ENCODE assay signal across 1 cellular context in genomic region chr14:94080606-94081385, GRCh38.
TF ChIP-seq lines count a peak whose summit lies in the region.

Gene DDX24, minus strand, starts transcription at chr14:94081202. Its CDS starts 1,460 bp downstream, at chr14:94079742.
A gene with protein sequence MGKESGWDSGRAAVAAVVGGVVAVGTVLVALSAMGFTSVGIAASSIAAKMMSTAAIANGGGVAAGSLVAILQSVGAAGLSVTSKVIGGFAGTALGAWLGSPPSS (plus strand): TSS chr14:94081310. CDS start chr14:94096938, 15,628 bp downstream.

TF ChIP-seq in K562, 482 proteins besides CTCF, POLR2A, EP300 and RAD21 (continued from another document and continues in another):
- TF ChIP-seq YY1 (IDR thresholded peaks at IDR 0.05; ENCODE audit: borderline replicate concordance in 1 of 3, control insufficient read depth in 1 of 3, extremely low read depth in 1 of 3, insufficient read depth in 3 of 3, insufficient read length in 1 of 3, insufficient replicate concordance in 2 of 3, low read depth in 1 of 3, low read length in 2 of 3) (peak in 1 of 3 experiments; percentile 76), L3MBTL2 (IDR thresholded peaks at IDR 0.05) (0 out of 2 replicates have a peak, but pooled peaks have one; percentile 14), MXI1 (IDR thresholded peaks at IDR 0.05; ENCODE audit: low read depth, low read length) (peak; percentile 22; the same call in 1 of the 2 replicates), ZBTB1 (CRISPR knock-in tag; IDR thresholded peaks at IDR 0.05; ENCODE audit: borderline replicate concordance, low read depth) (peak; percentile 52; the same call in 1 of the 2 replicates), SUPT5H (IDR thresholded peaks at IDR 0.05) (peak; percentile 82), NR2C2 (CRISPR knock-in tag; IDR thresholded peaks at IDR 0.05) (no peak), NR2C2 (tag; IDR thresholded peaks at IDR 0.05) (peak; percentile 91), ATF7 (IDR thresholded peaks at IDR 0.05) (0 out of 2 replicates have a peak, but pooled peaks have one; percentile 31), HOXB6 (CRISPR knock-in tag; IDR thresholded peaks at IDR 0.05; ENCODE audit: borderline replicate concordance) (no peak), MYC (IDR thresholded peaks at IDR 0.05; ENCODE audit: low read depth, low read length) (peak; percentile 70), MYC (CRISPR knock-in tag; IDR thresholded peaks at IDR 0.05; ENCODE audit: borderline replicate concordance, low read depth) (peak; percentile 25; the same call in 1 of the 2 replicates), ARID3B (CRISPR knock-in tag; IDR thresholded peaks at IDR 0.05; ENCODE audit: borderline replicate concordance) (no peak), ZFX (CRISPR knock-in tag; IDR thresholded peaks at IDR 0.05) (peak; percentile 72), BHLHE40 (IDR thresholded peaks at IDR 0.05; ENCODE audit: low read length) (peak; percentile 90), ID3 (CRISPR knock-in tag; IDR thresholded peaks at IDR 0.05) (no peak), ID3 (tag; IDR thresholded peaks at IDR 0.05) (no peak), LARP7 (IDR thresholded peaks at IDR 0.05) (0 out of 2 replicates have a peak, but pooled peaks have one; percentile 17), MGA (IDR thresholded peaks at IDR 0.05) (peak; percentile 75), SMC3 (conservative IDR thresholded peaks at IDR 0.05; ENCODE audit: insufficient read depth, low read depth, low read length) (no peak), E2F6 (IDR thresholded peaks at IDR 0.05; ENCODE audit: borderline replicate concordance in 1 of 2, extremely low read depth in 1 of 2, insufficient read depth in 1 of 2, insufficient read length in 1 of 2, low read depth in 1 of 2, low read length in 1 of 2, poor library complexity in 1 of 2, severe bottlenecking in 1 of 2) (peak; percentile 40 to 79), SP2 (IDR thresholded peaks at IDR 0.05; ENCODE audit: extremely low read depth, low read depth, low read length, poor library complexity, severe bottlenecking) (peak; percentile 47), MTA3 (IDR thresholded peaks at IDR 0.05; ENCODE audit: borderline replicate concordance) (0 out of 2 replicates have a peak, but pooled peaks have one; percentile 36), ZBTB11 (CRISPR knock-in tag; IDR thresholded peaks at IDR 0.05) (0 out of 6 replicates have a peak, but pooled peaks of 1 of the 3 experiments have one; percentile 24), ESRRB (CRISPR knock-in tag; IDR thresholded peaks at IDR 0.05; ENCODE audit: borderline replicate concordance) (no peak), ZNF239 (CRISPR knock-in tag; IDR thresholded peaks at IDR 0.05) (no peak)
- TF ChIP-seq, protein P1, sequence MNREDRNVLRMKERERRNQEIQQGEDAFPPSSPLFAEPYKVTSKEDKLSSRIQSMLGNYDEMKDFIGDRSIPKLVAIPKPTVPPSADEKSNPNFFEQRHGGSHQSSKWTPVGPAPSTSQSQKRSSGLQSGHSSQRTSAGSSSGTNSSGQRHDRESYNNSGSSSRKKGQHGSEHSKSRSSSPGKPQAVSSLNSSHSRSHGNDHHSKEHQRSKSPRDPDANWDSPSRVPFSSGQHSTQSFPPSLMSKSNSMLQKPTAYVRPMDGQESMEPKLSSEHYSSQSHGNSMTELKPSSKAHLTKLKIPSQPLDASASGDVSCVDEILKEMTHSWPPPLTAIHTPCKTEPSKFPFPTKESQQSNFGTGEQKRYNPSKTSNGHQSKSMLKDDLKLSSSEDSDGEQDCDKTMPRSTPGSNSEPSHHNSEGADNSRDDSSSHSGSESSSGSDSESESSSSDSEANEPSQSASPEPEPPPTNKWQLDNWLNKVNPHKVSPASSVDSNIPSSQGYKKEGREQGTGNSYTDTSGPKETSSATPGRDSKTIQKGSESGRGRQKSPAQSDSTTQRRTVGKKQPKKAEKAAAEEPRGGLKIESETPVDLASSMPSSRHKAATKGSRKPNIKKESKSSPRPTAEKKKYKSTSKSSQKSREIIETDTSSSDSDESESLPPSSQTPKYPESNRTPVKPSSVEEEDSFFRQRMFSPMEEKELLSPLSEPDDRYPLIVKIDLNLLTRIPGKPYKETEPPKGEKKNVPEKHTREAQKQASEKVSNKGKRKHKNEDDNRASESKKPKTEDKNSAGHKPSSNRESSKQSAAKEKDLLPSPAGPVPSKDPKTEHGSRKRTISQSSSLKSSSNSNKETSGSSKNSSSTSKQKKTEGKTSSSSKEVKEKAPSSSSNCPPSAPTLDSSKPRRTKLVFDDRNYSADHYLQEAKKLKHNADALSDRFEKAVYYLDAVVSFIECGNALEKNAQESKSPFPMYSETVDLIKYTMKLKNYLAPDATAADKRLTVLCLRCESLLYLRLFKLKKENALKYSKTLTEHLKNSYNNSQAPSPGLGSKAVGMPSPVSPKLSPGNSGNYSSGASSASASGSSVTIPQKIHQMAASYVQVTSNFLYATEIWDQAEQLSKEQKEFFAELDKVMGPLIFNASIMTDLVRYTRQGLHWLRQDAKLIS (CRISPR knock-in tag; IDR thresholded peaks at IDR 0.05): peak; percentile 66; the same call in 1 of the 2 replicates
- TF ChIP-seq, protein P2, sequence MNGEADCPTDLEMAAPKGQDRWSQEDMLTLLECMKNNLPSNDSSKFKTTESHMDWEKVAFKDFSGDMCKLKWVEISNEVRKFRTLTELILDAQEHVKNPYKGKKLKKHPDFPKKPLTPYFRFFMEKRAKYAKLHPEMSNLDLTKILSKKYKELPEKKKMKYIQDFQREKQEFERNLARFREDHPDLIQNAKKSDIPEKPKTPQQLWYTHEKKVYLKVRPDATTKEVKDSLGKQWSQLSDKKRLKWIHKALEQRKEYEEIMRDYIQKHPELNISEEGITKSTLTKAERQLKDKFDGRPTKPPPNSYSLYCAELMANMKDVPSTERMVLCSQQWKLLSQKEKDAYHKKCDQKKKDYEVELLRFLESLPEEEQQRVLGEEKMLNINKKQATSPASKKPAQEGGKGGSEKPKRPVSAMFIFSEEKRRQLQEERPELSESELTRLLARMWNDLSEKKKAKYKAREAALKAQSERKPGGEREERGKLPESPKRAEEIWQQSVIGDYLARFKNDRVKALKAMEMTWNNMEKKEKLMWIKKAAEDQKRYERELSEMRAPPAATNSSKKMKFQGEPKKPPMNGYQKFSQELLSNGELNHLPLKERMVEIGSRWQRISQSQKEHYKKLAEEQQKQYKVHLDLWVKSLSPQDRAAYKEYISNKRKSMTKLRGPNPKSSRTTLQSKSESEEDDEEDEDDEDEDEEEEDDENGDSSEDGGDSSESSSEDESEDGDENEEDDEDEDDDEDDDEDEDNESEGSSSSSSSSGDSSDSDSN (IDR thresholded peaks at IDR 0.05; ENCODE audit: borderline replicate concordance in 1 of 2, low read depth in 2 of 2, low read length in 2 of 2): 0 out of 4 replicates have a peak, but pooled peaks of 1 of the 2 experiments have one; percentile 36
